ENCODE assay signal across 9 cellular contexts in the genomic region with DNA sequence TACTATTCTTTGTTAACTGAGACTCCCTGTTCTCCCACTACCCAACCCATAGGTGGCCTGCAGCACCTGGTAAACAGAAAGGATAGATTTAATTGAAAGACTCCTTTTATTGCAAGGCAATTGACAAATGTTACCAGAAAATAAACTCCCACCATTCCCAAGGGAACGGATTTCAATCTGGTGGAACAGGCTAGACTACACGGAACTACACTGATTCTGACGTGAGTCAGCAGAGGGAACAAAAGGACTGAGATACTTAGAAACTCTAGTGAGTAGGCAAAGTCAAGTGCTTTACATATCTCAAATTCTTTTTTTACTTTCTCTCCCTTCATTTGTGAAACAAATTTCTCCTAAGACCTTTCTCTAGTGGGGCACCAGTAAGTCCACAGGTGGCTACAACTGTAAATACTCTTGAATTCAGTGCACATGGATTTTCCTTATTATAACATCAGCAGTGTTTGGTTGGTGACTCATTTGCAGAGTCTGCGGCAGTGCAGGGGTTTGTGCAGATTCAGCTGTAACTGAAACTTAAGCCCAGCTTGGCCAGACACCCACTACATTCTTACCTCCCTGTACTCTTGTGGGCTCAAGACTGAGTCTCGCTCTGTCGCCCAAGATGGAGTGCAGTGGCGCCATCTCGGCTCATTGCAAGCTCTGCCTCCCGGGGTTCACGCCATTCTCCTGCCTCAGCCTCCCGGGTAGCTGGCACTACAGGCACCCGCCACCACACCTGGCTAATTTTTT. TPM values are rescaled to one million over a fixed set of nuclear protein-coding genes. Genes with fewer than 3 reads are reported as not detected.
DNase-seq lines count a peak whose midpoint lies in the region; ATAC-seq and TF ChIP-seq lines count a peak whose summit lies in the region.
"Had no signal": no experiment of that assay in that cellular context is flagged by ENCODE, and none has a peak within 500 bp of the region (broad histone marks: within the 10 kb centered on the region; RNA-seq: fewer than 3 reads in every experiment).

No MANE protein-coding gene starts in this region.

- TF ChIP-seq CTCF in chondrocyte (IDR thresholded peaks at IDR 0.05), result peak; percentile 37
- peak; percentile 21 for TF ChIP-seq CTCF in retinal pigment epithelial cell (conservative IDR thresholded peaks at IDR 0.05; ENCODE audit: low read depth, low read length)

- no peaks in the 10 kb centered on the region for H3K27me3 Mint-ChIP-seq in chondrocyte (ENCODE audit: low read depth)
- H3K27me3 Mint-ChIP-seq: brain had no signal

- DNase-seq in SIG-M5 treated with dmso at 0.1 percent for 504 hours (lab: John Stamatoyannopoulos, UW; ENCODE audit: unreplicated experiment), result peak; percentile 68
- DNase-seq in SIG-M5 (lab: John Stamatoyannopoulos, UW), result no peak
- DNase-seq in MV-4-11 (lab: John Stamatoyannopoulos, UW), result peak; percentile 36
- DNase-seq in chondrocyte (ENCODE audit: low spot score), result no peak
- DNase-seq in retinal pigment epithelial cell (ENCODE audit: low read depth), result peak; percentile 86
- no peak for DNase-seq in KG1 (lab: John Stamatoyannopoulos, UW)
- no peak for DNase-seq in AML-193 (lab: John Stamatoyannopoulos, UW)

- peak overlapping the region; percentile 92 for H3K27ac Mint-ChIP-seq in chondrocyte (ENCODE audit: unreplicated experiment)

- peaks cover 50% of the 10 kb centered on the region for H3K4me1 Mint-ChIP-seq in chondrocyte (ENCODE audit: low read depth)
- H3K4me1 Mint-ChIP-seq: brain had no signal

- peak; percentile 94 for ATAC-seq in HG02623 (IDR thresholded peaks at IDR 0.05; ENCODE audit: unreplicated experiment)

- no peak overlapping the region for H3K4me3 Mint-ChIP-seq in chondrocyte (ENCODE audit: unreplicated experiment)
- H3K4me3 Mint-ChIP-seq: brain had no signal

- H3K4me3 ChIP-seq in retinal pigment epithelial cell (ENCODE audit: low read length), result no peak overlapping the region

- H3K9me3 Mint-ChIP-seq in chondrocyte (ENCODE audit: low read depth), result no peaks in the 10 kb centered on the region
- H3K9me3 Mint-ChIP-seq: brain had no signal

- H3K36me3 Mint-ChIP-seq in chondrocyte (ENCODE audit: low read depth), result no peaks in the 10 kb centered on the region
- H3K36me3 Mint-ChIP-seq: brain had no signal

RNA-seq across cellular contexts. Expression of gene PLSCR2, which starts 34.3 kb away (rescaled TPM):
- total RNA-seq in chondrocyte, result not detected in 3 replicates

RNA-seq across cellular contexts. Expression of gene PLSCR1, which starts 40.8 kb away (rescaled TPM):
- total RNA-seq in chondrocyte, result 21.5 to 34.6 TPM (median 23.9 TPM) in 3 replicates

Comparison
In these comparisons a context has a peak if more than half of its experiments do, and no peak if none do; other contexts are left out.
1. DNase-seq: peak in SIG-M5 treated with dmso at 0.1 percent for 504 hours (single experiment), MV-4-11 (single experiment) and retinal pigment epithelial cell (single experiment); none in SIG-M5 (single experiment), chondrocyte (single experiment), KG1 (single experiment) and AML-193 (0 of 2).